ENCODE assay signal across 1 cellular context in genomic region chr2:102187191-102188150, GRCh38.
TF ChIP-seq lines count a peak whose summit lies in the region.

No MANE protein-coding gene starts in this region.

TF ChIP-seq in SK-N-SH, 30 proteins besides CTCF, POLR2A, EP300 and RAD21 (continued from another document):
- peak; percentile 67 for TF ChIP-seq MAX (IDR thresholded peaks at IDR 0.05; ENCODE audit: low read depth)
